ENCODE assay signal across 8 cellular contexts in genomic region chr3:101809178-101810022, GRCh38. TPM values are rescaled to one million over a fixed set of nuclear protein-coding genes. Genes with fewer than 3 reads are reported as not detected.
A peak's percentile ranks its signal among the peaks of the same experiment; 100 is the strongest.
DNase-seq lines count a peak whose midpoint lies in the region; ATAC-seq and TF ChIP-seq lines count a peak whose summit lies in the region.

No MANE protein-coding gene starts in this region.

- H3K27me3 ChIP-seq in ovary, result no peaks in the 10 kb centered on the region

- TF ChIP-seq EP300 in ovary (IDR thresholded peaks at IDR 0.05), result no peak

- no peaks in the 10 kb centered on the region for H3K9me3 ChIP-seq in ovary

- no peak for TF ChIP-seq POLR2A in ovary (IDR thresholded peaks at IDR 0.05)

- no peak overlapping the region for H3K27ac ChIP-seq in ovary

- peak; percentile 0 for DNase-seq in COLO668 (lab: John Stamatoyannopoulos, UW; ENCODE audit: unreplicated experiment)
- peak; percentile 10 for DNase-seq in NCI-H2029 (lab: John Stamatoyannopoulos, UW)
- DNase-seq in activated CD4-positive, alpha-beta T cell treated with anti-CD3 and anti-CD28 coated beads for 4 hours, result peak; percentile 25 to 59
- peak; percentile 32 for DNase-seq in fibroblast of the conjunctiva (ENCODE audit: low read depth)
- peak in 1 of 5 donors; percentile 40 for DNase-seq in ovary
- DNase-seq in NK-92 treated with Interleukin-12 subunit alpha and Interleukin-12 subunit beta, amount 100 ng/mL, for 24 hours (lab: John Stamatoyannopoulos, UW), result no peak

- TF ChIP-seq CTCF in ovary (IDR thresholded peaks at IDR 0.05), result peak in 2 of 3 donors; percentile 60 to 77

- no peaks in the 10 kb centered on the region for H3K36me3 ChIP-seq in ovary

- no peak overlapping the region for H3K4me3 ChIP-seq in ovary

- ATAC-seq in GM18907 (IDR thresholded peaks at IDR 0.05; ENCODE audit: unreplicated experiment), result peak; percentile 47
- ATAC-seq in HG03439 (IDR thresholded peaks at IDR 0.05; ENCODE audit: unreplicated experiment), result no peak

- intact Hi-C loops in ovary (cut with DNase I), result loop anchor here (2.0 to 10.0 kb wide), 6 partner anchors 43 to 1515 kb away; no protein-coding TSS in a partner anchor

- H3K4me1 ChIP-seq in ovary (ENCODE audit: insufficient read depth), result no peaks in the 10 kb centered on the region

RNA-seq across cellular contexts. Expression of gene NXPE3, which starts 30.4 kb away (rescaled TPM):
- total RNA-seq in ovary, result 10 to 100 TPM in 5 of 7 donors, 1 to 10 TPM in 2; 5.6 to 15.2 (median 13.1) TPM
- polyA plus RNA-seq in ovary, result 10 to 100 TPM in 1 of 2 donors, 1 to 10 TPM in 1; 7.1 to 16.4 TPM

RNA-seq across cellular contexts. Expression of gene NFKBIZ, which starts 39.9 kb away (rescaled TPM):
- total RNA-seq in ovary, result 100 to 1,000 TPM in 1 of 7 donors, 10 to 100 TPM in 6; 29.2 to 194 (median 45.5) TPM
- polyA plus RNA-seq in ovary, result 10 to 100 TPM in 1 of 2 donors, 1 to 10 TPM in 1; 7.5 to 18.8 TPM
